21 cellular contexts compared by ENCODE assay signal in the genomic region with DNA sequence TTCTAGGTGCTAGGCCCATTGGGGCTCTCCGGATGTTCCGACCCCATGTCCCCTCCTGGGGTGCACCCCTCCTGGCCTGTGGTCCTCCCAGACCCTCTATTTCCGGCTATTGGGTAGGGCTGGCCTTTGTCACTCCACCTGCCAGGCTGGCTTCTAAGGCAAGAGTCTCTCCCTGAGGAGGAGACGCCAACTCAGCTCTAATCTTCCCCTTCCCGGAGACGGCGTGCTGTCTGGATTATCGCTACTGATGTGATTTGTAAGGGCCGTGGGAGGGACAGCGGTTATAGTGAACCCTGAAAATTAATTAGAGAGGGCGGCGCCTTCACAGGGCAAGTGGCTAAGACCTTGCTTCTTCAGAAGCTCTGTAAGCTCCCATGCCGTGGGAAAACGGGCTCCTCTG.
"Had no signal": no experiment of that assay in that cellular context is flagged by ENCODE, and none has a peak within 500 bp of the region (broad histone marks: within the 10 kb centered on the region; RNA-seq: fewer than 3 reads in every experiment).

No MANE protein-coding gene starts in this region.

- H3K27ac Mint-ChIP-seq: effector memory CD8-positive, alpha-beta T cell; natural killer cell; stimulated activated effector memory CD8-positive, alpha-beta T cell treated with anti-CD3 and anti-CD28 coated beads, Interleukin-12 subunit alpha, Interleukin-12 subunit beta, amount 100 ng/mL, for 72 hours had no signal

- H3K9me3 Mint-ChIP-seq: effector memory CD8-positive, alpha-beta T cell; natural killer cell; stimulated activated effector memory CD8-positive, alpha-beta T cell treated with anti-CD3 and anti-CD28 coated beads, Interleukin-12 subunit alpha, Interleukin-12 subunit beta, amount 100 ng/mL, for 72 hours had no signal

- H3K36me3 ChIP-seq: lower lobe of right lung, neutrophil, pancreas, stomach, thyroid gland, vagina had no signal

- DNase-seq: dermis blood vessel endothelial cell; effector memory CD8-positive, alpha-beta T cell; erythroblast; left colon; left ventricle myocardium superior; lower lobe of right lung; natural killer cell; stimulated activated CD4-positive, alpha-beta T cell treated with anti-CD3 and anti-CD28 coated beads, Interleukin-2, amount 100 ng/mL, for 24 hours; stimulated activated CD4-positive, alpha-beta T cell treated with anti-CD3 and anti-CD28 coated beads, Interleukin-4, amount 100 ng/mL, for 24 hours; stimulated activated naive CD4-positive, alpha-beta T cell treated with Interleukin-2 at 50 U/mL for 16 hours; stomach; thyroid gland; trophoblast cell had no signal

- H3K36me3 Mint-ChIP-seq: natural killer cell; stimulated activated effector memory CD8-positive, alpha-beta T cell treated with anti-CD3 and anti-CD28 coated beads, Interleukin-12 subunit alpha, Interleukin-12 subunit beta, amount 100 ng/mL, for 72 hours had no signal

- H3K4me1 ChIP-seq: lower lobe of right lung, pancreas, thyroid gland, vagina had no signal

- H3K4me1 Mint-ChIP-seq: natural killer cell; stimulated activated effector memory CD8-positive, alpha-beta T cell treated with anti-CD3 and anti-CD28 coated beads, Interleukin-12 subunit alpha, Interleukin-12 subunit beta, amount 100 ng/mL, for 72 hours had no signal

- H3K4me3 ChIP-seq: coronary artery, hepatocyte, lower lobe of right lung, pancreas, smooth muscle cell, stomach, thyroid gland, vagina had no signal

- H3K9me3 ChIP-seq: lower lobe of right lung, neutrophil, pancreas, stomach, thyroid gland, vagina had no signal

- H3K27ac ChIP-seq: coronary artery, hepatocyte, lower lobe of right lung, neutrophil, pancreas, stomach, thyroid gland, vagina had no signal

- H3K27me3 ChIP-seq: hepatocyte, neutrophil, pancreas, stomach, thyroid gland, vagina had no signal

- H3K4me3 Mint-ChIP-seq: effector memory CD8-positive, alpha-beta T cell; natural killer cell; stimulated activated effector memory CD8-positive, alpha-beta T cell treated with anti-CD3 and anti-CD28 coated beads, Interleukin-12 subunit alpha, Interleukin-12 subunit beta, amount 100 ng/mL, for 72 hours had no signal

- ATAC-seq: effector memory CD8-positive, alpha-beta T cell; left colon; left ventricle myocardium superior; lower lobe of right lung; natural killer cell; pancreas; sciatic nerve; stimulated activated effector memory CD8-positive, alpha-beta T cell treated with anti-CD3 and anti-CD28 coated beads, Interleukin-12 subunit alpha, Interleukin-12 subunit beta, amount 100 ng/mL, for 72 hours had no signal
